Comparison of ENCODE assay signal across 16 cellular contexts in the genomic region with DNA sequence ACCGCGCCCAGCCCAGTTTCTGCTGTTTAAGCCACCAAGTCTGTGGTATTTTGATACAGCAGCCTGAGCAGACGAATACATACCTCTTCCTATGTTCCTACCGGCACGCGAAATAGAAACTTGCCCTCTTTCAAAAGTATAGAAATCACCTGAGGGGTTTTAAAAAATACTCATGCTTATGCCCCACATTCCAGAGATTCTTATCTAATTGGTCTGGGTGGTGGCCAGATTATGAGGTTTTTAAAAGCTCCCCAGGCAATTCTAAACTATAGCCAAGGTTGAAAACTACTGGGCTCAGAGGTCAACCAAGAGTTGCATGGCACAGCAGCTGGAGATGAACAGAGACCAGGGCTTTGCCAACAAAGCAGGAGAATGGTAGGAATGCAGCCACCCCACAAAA.
"Had no signal": no experiment of that assay in that cellular context is flagged by ENCODE, and none has a peak within 500 bp of the region (broad histone marks: within the 10 kb centered on the region; RNA-seq: fewer than 3 reads in every experiment).

No MANE protein-coding gene starts in this region.

- H3K27me3 Mint-ChIP-seq: activated CD8-positive, alpha-beta T cell treated with anti-CD3 and anti-CD28 coated beads for 36 hours; activated naive CD8-positive, alpha-beta T cell; central memory CD8-positive, alpha-beta T cell; naive thymus-derived CD8-positive, alpha-beta T cell had no signal

- H3K27ac Mint-ChIP-seq: activated CD8-positive, alpha-beta T cell treated with anti-CD3 and anti-CD28 coated beads for 36 hours; activated naive CD8-positive, alpha-beta T cell; brain; naive thymus-derived CD8-positive, alpha-beta T cell had no signal

- H3K4me3 Mint-ChIP-seq: activated naive CD8-positive, alpha-beta T cell; brain; central memory CD8-positive, alpha-beta T cell; naive thymus-derived CD8-positive, alpha-beta T cell had no signal

- DNase-seq: activated CD8-positive, alpha-beta T cell treated with anti-CD3 and anti-CD28 coated beads for 36 hours; effector CD8-positive, alpha-beta T cell; foreskin fibroblast; glutamatergic neuron; hypothalamus; kidney; left lung; mucosa of descending colon; naive thymus-derived CD8-positive, alpha-beta T cell; pancreas; stimulated activated CD4-positive, alpha-beta T cell treated with anti-CD3 and anti-CD28 coated beads, Interleukin-2, amount 100 ng/mL, for 24 hours; T-helper 9 cell; uterus had no signal

- ATAC-seq: activated CD8-positive, alpha-beta T cell treated with anti-CD3 and anti-CD28 coated beads for 36 hours; left lung; mucosa of descending colon; naive thymus-derived CD8-positive, alpha-beta T cell; pancreas had no signal

- H3K36me3 Mint-ChIP-seq: activated naive CD8-positive, alpha-beta T cell; brain had no signal

- H3K9me3 Mint-ChIP-seq: activated CD8-positive, alpha-beta T cell treated with anti-CD3 and anti-CD28 coated beads for 36 hours; central memory CD8-positive, alpha-beta T cell; naive thymus-derived CD8-positive, alpha-beta T cell had no signal
